In genomic region chr4:38055566-38055965, GRCh38 we compare ENCODE assay signal across 13 cellular contexts.
DNase-seq lines count a peak whose midpoint lies in the region; ATAC-seq and TF ChIP-seq lines count a peak whose summit lies in the region.
"Had no signal": no experiment of that assay in that cellular context is flagged by ENCODE, and none has a peak within 500 bp of the region (broad histone marks: within the 10 kb centered on the region; RNA-seq: fewer than 3 reads in every experiment).

No MANE protein-coding gene starts in this region.

- intact Hi-C loops in Right ventricle myocardium inferior (cut with DNase I) = no loop called here
- intact Hi-C loops in cardiac septum (cut with DNase I) = no loop called here
- intact Hi-C loops in esophagus squamous epithelium (cut with DNase I) = no loop called here

- TF ChIP-seq CTCF in esophagus squamous epithelium (IDR thresholded peaks at IDR 0.05) = no peak

- H3K4me3 ChIP-seq in esophagus squamous epithelium = no peak overlapping the region
- no peak overlapping the region for H3K4me3 ChIP-seq in mesodermal cell (ENCODE audit: extremely low read depth, insufficient read depth, low read length, poor library complexity, severe bottlenecking)
- H3K4me3 ChIP-seq: MG63, tibial nerve had no signal

- WGBS in esophagus squamous epithelium, 2 donors = 71 to 72% methylated on average over 6 to 7 of the region's 8 CpGs
- WGBS in mesodermal cell (ENCODE audit: insufficient coverage in 2 of 2), 2 experiments = 81 to 84% methylated on average over 7 of the region's 8 CpGs

- peak overlapping the region; percentile 40 to 70 (median 50) for H3K27ac ChIP-seq in esophagus squamous epithelium
- H3K27ac ChIP-seq in mesodermal cell (ENCODE audit: low read depth, low read length, severe bottlenecking) = peak overlapping the region; percentile 29
- no peak overlapping the region for H3K27ac ChIP-seq in caudate nucleus (ENCODE audit: low read depth, low read length)
- H3K27ac ChIP-seq: HL-60 had no signal

- ATAC-seq in Right ventricle myocardium inferior = peak; percentile 17
- no peak for ATAC-seq in activated CD4-positive, CD25-positive, alpha-beta regulatory T cell treated with anti-CD3 and anti-CD28 coated beads, Interleukin-2, amount 50 U/mL, for 24 hours

- H3K36me3 ChIP-seq in esophagus squamous epithelium = peaks cover 0 to 29% (median 12%) of the 10 kb centered on the region in 3 donors
- H3K36me3 ChIP-seq in mesodermal cell (ENCODE audit: control insufficient read depth, insufficient read depth, low read length) = peaks cover 39% of the 10 kb centered on the region
- H3K36me3 ChIP-seq: MG63 had no signal

- no peak for DNase-seq in Right ventricle myocardium inferior (ENCODE audit: missing footprints)
- DNase-seq in cardiac septum (ENCODE audit: low spot score) = no peak
- no peak for DNase-seq in esophagus squamous epithelium (lab: John Stamatoyannopoulos, UW)
- no peak for DNase-seq in caudate nucleus (lab: John Stamatoyannopoulos, UW)
- no peak for DNase-seq in T-helper 2 cell
- no peak for DNase-seq in activated CD4-positive, alpha-beta T cell treated with anti-CD3 and anti-CD28 coated beads for 1 hour
- DNase-seq: activated CD8-positive, alpha-beta memory T cell treated with anti-CD3 and anti-CD28 coated beads, Interleukin-2, amount 50 U/mL, for 48 hours; amygdala; MG63 had no signal

- H3K9me3 ChIP-seq in esophagus squamous epithelium (no peaks in the 10 kb centered on the region), mesodermal cell (ENCODE audit: control insufficient read depth, low read length) (no peaks in the 10 kb centered on the region)
- H3K9me3 ChIP-seq: MG63, tibial nerve had no signal

- no peak for TF ChIP-seq POLR2A in esophagus squamous epithelium (IDR thresholded peaks at IDR 0.05)

- H3K4me1 ChIP-seq in esophagus squamous epithelium (peaks cover 0 to 17% (median 9%) of the 10 kb centered on the region in 3 donors), mesodermal cell (ENCODE audit: control insufficient read depth, insufficient read depth, low read length, poor library complexity, severe bottlenecking) (peaks cover 12% of the 10 kb centered on the region)

- H3K27me3 ChIP-seq in esophagus squamous epithelium = no peaks in the 10 kb centered on the region
- H3K27me3 ChIP-seq: MG63, tibial nerve had no signal
